ENCODE assay signal across 8 cellular contexts in genomic region chr4:112327950-112328349, GRCh38. TPM values are rescaled to one million over a fixed set of nuclear protein-coding genes. Genes with fewer than 3 reads are reported as not detected.
DNase-seq lines count a peak whose midpoint lies in the region; ATAC-seq and TF ChIP-seq lines count a peak whose summit lies in the region.

No MANE protein-coding gene starts in this region.

- no peaks in the 10 kb centered on the region for H3K79me2 ChIP-seq in PC-9 (ENCODE audit: low read depth)

- H3K27ac ChIP-seq in PC-9 (no peak overlapping the region), esophagus muscularis mucosa (replicated peaks in 1 of 4) (no peak overlapping the region)

- no peaks in the 10 kb centered on the region for H4K20me1 ChIP-seq in PC-9 (ENCODE audit: insufficient read depth)

- H3F3A ChIP-seq in PC-9 (ENCODE audit: insufficient read depth, low read depth), result no peaks in the 10 kb centered on the region

- TF ChIP-seq EP300 in esophagus muscularis mucosa (IDR thresholded peaks at IDR 0.05), result no peak

- H3K27me3 ChIP-seq in PC-9 (ENCODE audit: insufficient read depth, low read depth), result no peaks in the 10 kb centered on the region
- H3K27me3 ChIP-seq in esophagus muscularis mucosa, result no peaks in the 10 kb centered on the region

- DNase-seq in A172 (ENCODE audit: low spot score), result peak; percentile 36
- DNase-seq in ELF-1 (ENCODE audit: low read depth, low spot score), result peak; percentile 11
- DNase-seq in HT1080 (ENCODE audit: low read depth), result peak; percentile 58
- DNase-seq in PC-9, result peak in 1 of 2 experiments; percentile 39
- DNase-seq in esophagus muscularis mucosa (ENCODE audit: extremely low spot score), result no peak
- DNase-seq in pons (ENCODE audit: low spot score), result peak; percentile 80
- no peak for DNase-seq in activated CD4-positive, alpha-beta T cell treated with anti-CD3 and anti-CD28 coated beads, Interleukin-2, amount 50 U/mL, for 4 hours

- no peak for TF ChIP-seq POLR2A in esophagus muscularis mucosa (IDR thresholded peaks at IDR 0.05; ENCODE audit: low read depth)

- H3K36me3 ChIP-seq in PC-9 (ENCODE audit: low read depth) (no peaks in the 10 kb centered on the region), esophagus muscularis mucosa (peaks cover 0 to 32% (median 15%) of the 10 kb centered on the region in 4 donors)

- ATAC-seq in GM21723 (IDR thresholded peaks at IDR 0.05; ENCODE audit: unreplicated experiment), result peak; percentile 88

- intact Hi-C loops in PC-9 (cut with micrococcal nuclease; ENCODE audit: unreplicated experiment), result loop anchor here (1.0 to 10.0 kb wide), 4 partner anchors 195 to 437 kb away; no protein-coding TSS in a partner anchor
- intact Hi-C loops in esophagus muscularis mucosa (cut with DNase I), result loop anchor here (5.0 kb wide), 2 partner anchors 194 to 274 kb away; no protein-coding TSS in a partner anchor

- H3K9me3 ChIP-seq in PC-9 (ENCODE audit: insufficient read depth, low read depth), result no peaks in the 10 kb centered on the region
- no peaks in the 10 kb centered on the region for H3K9me3 ChIP-seq in esophagus muscularis mucosa

- no peak overlapping the region for H3K4me3 ChIP-seq in PC-9
- H3K4me3 ChIP-seq in esophagus muscularis mucosa, result no peak overlapping the region

- no peak overlapping the region for H2AFZ ChIP-seq in PC-9

- TF ChIP-seq CTCF in PC-9 (conservative IDR thresholded peaks at IDR 0.05) (peak; percentile 71), esophagus muscularis mucosa (IDR thresholded peaks at IDR 0.05) (peak; percentile 25 to 43 (median 26))

- no peaks in the 10 kb centered on the region for H3K4me1 ChIP-seq in PC-9 (replicated peaks; ENCODE audit: insufficient read depth)
- H3K4me1 ChIP-seq in esophagus muscularis mucosa, result no peaks in the 10 kb centered on the region

- no TSS peak for BruUV-seq in PC-9 (replicated peaks; lab: Mats Ljungman, UMichigan)

- WGBS in esophagus muscularis mucosa, result 50% methylated on average over 7 of the region's 7 CpGs

- H3K4me2 ChIP-seq in PC-9, result no peak overlapping the region

- POLR2A ChIA-PET in PC-9 (lab: Charles Lee; ENCODE audit: unreplicated experiment), result no interaction called here

- 0 out of 2 replicates have a peak, but pooled peaks cover 7% of the 10 kb centered on the region for H3K9me2 ChIP-seq in PC-9 (ENCODE audit: insufficient read depth)

- CTCF ChIA-PET in PC-9 (lab: Charles Lee), result no interaction called here

RNA-seq across cellular contexts. Expression of gene ALPK1, which starts 30.8 kb away (rescaled TPM):
- total RNA-seq in A172 (2014; rRNA removed; shearing (Covaris generic)), result 8.8 and 11.6 TPM in 2 replicates
- total RNA-seq in HT1080 (2014; rRNA removed; shearing (Covaris generic)), result 3.7 and 5.1 TPM in 2 replicates
- polyA plus RNA-seq in HT1080 (2015; cell fraction: cytosol; rRNA removed), result 3.2 TPM in 2 replicates
- 6.4 and 7.3 TPM in 2 replicates for polyA plus RNA-seq in HT1080 (2015; cell fraction: nucleus; rRNA removed)
- total RNA-seq in PC-9 (2021), result 31.0 and 35.4 TPM in 2 replicates
- 10 to 100 TPM; 12.6 to 19.9 (median 14.8) TPM for total RNA-seq in esophagus muscularis mucosa

RNA-seq across cellular contexts. Expression of gene TIFA, which starts 42.2 kb away (rescaled TPM):
- 8.4 and 9.5 TPM in 2 replicates for total RNA-seq in A172 (2014; rRNA removed; shearing (Covaris generic))
- 9.3 and 18.6 TPM in 2 replicates for total RNA-seq in HT1080 (2014; rRNA removed; shearing (Covaris generic))
- 12.7 and 14.3 TPM in 2 replicates for polyA plus RNA-seq in HT1080 (2015; cell fraction: cytosol; rRNA removed)
- polyA plus RNA-seq in HT1080 (2015; cell fraction: nucleus; rRNA removed), result 9.7 and 10.0 TPM in 2 replicates
- total RNA-seq in PC-9 (2021), result 12.6 and 15.6 TPM in 2 replicates
- 10 to 100 TPM in 2 of 4 donors, 1 to 10 TPM in 2; 5.4 to 17.4 (median 12.4) TPM for total RNA-seq in esophagus muscularis mucosa

Comparison
In these comparisons a context has a peak if more than half of its experiments do, and no peak if none do; other contexts are left out.
1. DNase-seq: peak in A172 (single experiment), ELF-1 (single experiment), HT1080 (single experiment) and pons (single experiment); none in esophagus muscularis mucosa (single experiment) and activated CD4-positive, alpha-beta T cell treated with anti-CD3 and anti-CD28 coated beads, Interleukin-2, amount 50 U/mL, for 4 hours (0 of 2).